Comparison of ENCODE assay signal across 1 cellular context in the genomic region with DNA sequence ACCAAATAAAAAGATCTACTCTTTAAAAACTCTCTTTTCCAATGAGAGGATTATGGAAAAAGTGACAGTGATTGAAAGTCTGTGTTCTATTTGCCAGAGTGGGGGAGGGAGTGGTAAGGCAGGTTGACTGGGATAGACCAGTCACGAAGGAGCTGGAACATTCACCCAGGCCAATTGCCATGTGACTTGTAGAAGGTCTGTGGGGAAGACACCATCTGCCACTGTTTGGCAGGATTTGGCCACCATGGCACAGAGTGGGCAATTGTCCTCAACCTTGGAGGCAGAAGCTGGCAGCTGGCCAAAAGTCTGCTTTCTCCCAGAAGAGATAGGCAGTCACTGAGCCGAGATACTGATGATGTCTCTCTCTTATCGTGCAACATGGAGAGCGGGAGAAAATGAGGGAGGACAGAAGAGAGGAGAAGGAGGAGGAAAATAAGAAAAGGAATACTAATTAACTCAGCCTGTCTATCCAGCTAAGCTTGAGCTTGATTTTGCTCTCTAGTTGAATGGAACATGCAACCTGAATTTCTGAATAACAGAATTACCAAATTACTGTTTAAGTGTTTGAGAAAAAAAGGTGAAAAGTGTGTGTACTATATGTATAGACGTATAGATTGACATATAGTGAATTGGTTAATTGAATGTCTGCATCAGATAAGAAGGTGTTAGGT.
A peak's percentile ranks its signal among the peaks of the same experiment; 100 is the strongest.
TF ChIP-seq lines count a peak whose summit lies in the region.

No MANE protein-coding gene starts in this region.

TF ChIP-seq in H1, 55 proteins besides CTCF, POLR2A, EP300 and RAD21 (continued from another document):
- TF ChIP-seq, protein P1, sequence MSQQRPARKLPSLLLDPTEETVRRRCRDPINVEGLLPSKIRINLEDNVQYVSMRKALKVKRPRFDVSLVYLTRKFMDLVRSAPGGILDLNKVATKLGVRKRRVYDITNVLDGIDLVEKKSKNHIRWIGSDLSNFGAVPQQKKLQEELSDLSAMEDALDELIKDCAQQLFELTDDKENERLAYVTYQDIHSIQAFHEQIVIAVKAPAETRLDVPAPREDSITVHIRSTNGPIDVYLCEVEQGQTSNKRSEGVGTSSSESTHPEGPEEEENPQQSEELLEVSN (IDR thresholded peaks at IDR 0.05) = 0 out of 2 replicates have a peak, but pooled peaks have one; percentile 17
